ENCODE assay signal across 22 cellular contexts in the genomic region with DNA sequence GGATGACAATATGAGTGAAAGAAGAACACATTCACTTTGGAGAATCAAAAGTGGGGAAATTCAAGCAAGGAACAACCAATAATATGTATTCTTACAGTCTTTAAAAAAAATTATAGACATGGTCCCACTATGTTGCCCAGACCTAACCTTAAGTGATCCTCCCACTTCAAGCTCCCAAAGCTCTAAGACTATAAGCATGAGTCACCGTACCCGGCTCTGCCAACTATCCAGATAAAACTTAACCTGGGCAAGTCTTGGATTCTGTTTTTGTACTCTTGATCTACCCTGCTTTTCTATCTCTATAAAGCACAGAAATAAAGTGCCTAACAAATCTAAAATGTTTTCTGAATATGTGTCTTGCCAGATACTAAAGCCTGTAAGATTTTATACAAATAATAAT. TPM values are rescaled to one million over a fixed set of nuclear protein-coding genes. Genes with fewer than 3 reads are reported as not detected.
DNase-seq lines count a peak whose midpoint lies in the region; ATAC-seq, FAIRE-seq and TF ChIP-seq lines count a peak whose summit lies in the region.
"Had no signal": no experiment of that assay in that cellular context is flagged by ENCODE, and none has a peak within 500 bp of the region (broad histone marks: within the 10 kb centered on the region; RNA-seq: fewer than 3 reads in every experiment).

No MANE protein-coding gene starts in this region.

- no peaks in the 10 kb centered on the region for H3K27me3 ChIP-seq in Caco-2 (replicated peaks; ENCODE audit: control insufficient read depth, insufficient read depth, low read length)
- H3K27me3 ChIP-seq: brain microvascular endothelial cell, gastrocnemius medialis, right atrium auricular region, vagina had no signal

- no peak overlapping the region for H3K27ac Mint-ChIP-seq in Caco-2 (ENCODE audit: unreplicated experiment)
- H3K27ac Mint-ChIP-seq: activated naive CD4-positive, alpha-beta T cell treated with anti-CD3 and anti-CD28 coated beads for 36 hours; naive thymus-derived CD8-positive, alpha-beta T cell had no signal

- no peaks in the 10 kb centered on the region for H3K4me1 Mint-ChIP-seq in Caco-2 (ENCODE audit: low read depth, unreplicated experiment)

- H3K4me1 ChIP-seq in Caco-2: peaks cover 7% of the 10 kb centered on the region
- H3K4me1 ChIP-seq: right atrium auricular region had no signal

- POLR2A ChIA-PET in Caco-2 (lab: Charles Lee): no interaction called here

- no peak overlapping the region for H3K4me3 Mint-ChIP-seq in Caco-2 (ENCODE audit: unreplicated experiment)
- H3K4me3 Mint-ChIP-seq: activated naive CD4-positive, alpha-beta T cell treated with anti-CD3 and anti-CD28 coated beads for 36 hours; naive thymus-derived CD8-positive, alpha-beta T cell had no signal

- H3K4me3 ChIP-seq in epithelial cell of esophagus (ENCODE audit: low read length) (no peak overlapping the region), Caco-2 (ENCODE audit: low read depth, low read length) (no peak overlapping the region)
- H3K4me3 ChIP-seq: gastrocnemius medialis, lower lobe of right lung, right atrium auricular region, vagina had no signal

- H3K27me3 Mint-ChIP-seq in Caco-2 (ENCODE audit: insufficient read depth, unreplicated experiment): no peaks in the 10 kb centered on the region
- H3K27me3 Mint-ChIP-seq: naive thymus-derived CD8-positive, alpha-beta T cell had no signal

- ATAC-seq in omental fat pad (ENCODE audit: low FRiP score): peak; percentile 57
- ATAC-seq: naive thymus-derived CD8-positive, alpha-beta T cell had no signal

- no peaks in the 10 kb centered on the region for H3K36me3 ChIP-seq in Caco-2 (ENCODE audit: control insufficient read depth, insufficient read depth, low read length)
- H3K36me3 ChIP-seq: brain microvascular endothelial cell had no signal

- no TSS peak for BruUV-seq in Caco-2 (replicated peaks; lab: Mats Ljungman, UMichigan)

- intact Hi-C loops in Caco-2 (cut with micrococcal nuclease; ENCODE audit: unreplicated experiment): no loop called here

- DNase-seq in EL: peak; percentile 40
- peak; percentile 29 for DNase-seq in RCC 7860 (ENCODE audit: low spot score)
- peak; percentile 64 for DNase-seq in epithelial cell of esophagus (ENCODE audit: low read depth)
- no peak for DNase-seq in omental fat pad (ENCODE audit: low spot score)
- no peak for DNase-seq in activated CD8-positive, alpha-beta memory T cell treated with anti-CD3 and anti-CD28 coated beads, Interleukin-2, amount 50 U/mL, for 4 hours
- no peak for DNase-seq in Caco-2
- no peak for DNase-seq in NCI-H446 treated with DMSO at 0.1 percent for 48 hours (lab: John Stamatoyannopoulos, UW)
- DNase-seq in AG08396 (ENCODE audit: low spot score): no peak
- DNase-seq: activated CD4-positive, CD25-positive, alpha-beta regulatory T cell treated with anti-CD3 and anti-CD28 coated beads, Interleukin-2, amount 50 U/mL, for 72 hours; activated naive CD4-positive, alpha-beta T cell treated with anti-CD3 and anti-CD28 coated beads for 36 hours; brain microvascular endothelial cell; effector CD4-positive, alpha-beta T cell; KG1; lower lobe of right lung; naive thymus-derived CD8-positive, alpha-beta T cell; NCI-H1105 treated with DMSO at 0.1 percent for 48 hours; Right ventricle myocardium superior; T-helper 2 cell had no signal

- FAIRE-seq in RCC 7860 (lab: Jason Lieb, UNC): peak; percentile 80
- FAIRE-seq: H1 had no signal

- H3K9me3 Mint-ChIP-seq in Caco-2 (ENCODE audit: unreplicated experiment): no peaks in the 10 kb centered on the region
- H3K9me3 Mint-ChIP-seq: activated naive CD4-positive, alpha-beta T cell treated with anti-CD3 and anti-CD28 coated beads for 36 hours; naive thymus-derived CD8-positive, alpha-beta T cell had no signal

- peaks cover 37% of the 10 kb centered on the region for H3K36me3 Mint-ChIP-seq in Caco-2 (ENCODE audit: insufficient read depth, unreplicated experiment)

- CTCF ChIA-PET in Caco-2 (lab: Charles Lee): no interaction called here

- no peak for TF ChIP-seq CTCF in epithelial cell of esophagus (IDR thresholded peaks at IDR 0.05; ENCODE audit: insufficient read depth, low read depth, low read length, missing control alignments)
- TF ChIP-seq CTCF in omental fat pad (IDR thresholded peaks at IDR 0.05): no peak
- no peak for TF ChIP-seq CTCF in Caco-2 (IDR thresholded peaks at IDR 0.05; ENCODE audit: insufficient read depth in 1 of 2, low read depth in 1 of 2, low read length in 1 of 2, severe bottlenecking in 1 of 2, unreplicated experiment in 1 of 2)

- H3K9me3 ChIP-seq in Caco-2: no peaks in the 10 kb centered on the region
- H3K9me3 ChIP-seq: gastrocnemius medialis, lower lobe of right lung, right atrium auricular region, vagina had no signal

RNA-seq across cellular contexts. Expression of a gene that starts 30.9 kb away (rescaled TPM):
- 100 to 1,000 TPM in 3 of 4 donors, 10 to 100 TPM in 1; 67.1 to 496 (median 126) TPM for total RNA-seq in omental fat pad
- 28.4 and 37.2 TPM in 2 replicates for total RNA-seq in Caco-2 (2022)

Comparison
In these comparisons a context has a peak if more than half of its experiments do, and no peak if none do; other contexts are left out.
1. DNase-seq: peak in EL (single experiment), RCC 7860 (single experiment) and epithelial cell of esophagus (single experiment); none in omental fat pad (single experiment), activated CD8-positive, alpha-beta memory T cell treated with anti-CD3 and anti-CD28 coated beads, Interleukin-2, amount 50 U/mL, for 4 hours (single experiment), Caco-2 (0 of 2), NCI-H446 treated with DMSO at 0.1 percent for 48 hours (single experiment) and AG08396 (single experiment).